17 cellular contexts compared by ENCODE assay signal in genomic region chr2:210020138-210020537, GRCh38. TPM values are rescaled to one million over a fixed set of nuclear protein-coding genes. Genes with fewer than 3 reads are reported as not detected.
DNase-seq lines count a peak whose midpoint lies in the region; ATAC-seq, FAIRE-seq and TF ChIP-seq lines count a peak whose summit lies in the region.
"Had no signal": no experiment of that assay in that cellular context is flagged by ENCODE, and none has a peak within 500 bp of the region (broad histone marks: within the 10 kb centered on the region; RNA-seq: fewer than 3 reads in every experiment).

No MANE protein-coding gene starts in this region.

- H3K79me2 ChIP-seq in PC-3 (ENCODE audit: low read length), result no peaks in the 10 kb centered on the region
- H3K79me2 ChIP-seq in endothelial cell of umbilical vein (ENCODE audit: control insufficient read depth, insufficient read depth, low read length), result peaks cover 3% of the 10 kb centered on the region

- ATAC-seq in natural killer cell (peak; percentile 72 to 87 (median 85)), PC-3 (no peak), HG03442 (IDR thresholded peaks at IDR 0.05; ENCODE audit: unreplicated experiment) (no peak)
- no peak for ATAC-seq in natural killer cell treated with Interleukin-12 subunit alpha and Interleukin-12 subunit beta and Interleukin-15 and Interleukin-18, amount 100 ng/mL, for 72 hours
- ATAC-seq: GM23338, K562 had no signal

- CTCF ChIA-PET in PC-3 (lab: Charles Lee) (no interaction called here), endothelial cell of umbilical vein (lab: Charles Lee) (no interaction called here)

- TF ChIP-seq POLR2A in endothelial cell of umbilical vein (IDR thresholded peaks at IDR 0.05; ENCODE audit: low read depth, low read length) (no peak), vagina (IDR thresholded peaks at IDR 0.05) (no peak)

- no peak overlapping the region for H3K9ac ChIP-seq in PC-3 (ENCODE audit: low read length)
- H3K9ac ChIP-seq in endothelial cell of umbilical vein (replicated peaks; ENCODE audit: extremely low read depth, insufficient read depth, low read length), result no peak overlapping the region

- H3F3A ChIP-seq in PC-3 (ENCODE audit: low read length, unreplicated experiment), result no peaks in the 10 kb centered on the region

- dilution Hi-C loops in endothelial cell of umbilical vein (cut with MboI; ENCODE audit: extremely low pct_ligation_motif_present, low sequenced_read_pairs), result no loop called here

- FAIRE-seq in endothelial cell of umbilical vein (lab: Jason Lieb, UNC), result peak; percentile 26
- FAIRE-seq: HTR-8/SVneo, K562 had no signal

- no peak overlapping the region for H3K4me2 ChIP-seq in PC-3 (ENCODE audit: low read length)
- H3K4me2 ChIP-seq in endothelial cell of umbilical vein (ENCODE audit: insufficient read depth, low read length), result no peak overlapping the region
- H3K4me2 ChIP-seq: GM23338 had no signal

- peaks cover 46 to 48% of the 10 kb centered on the region in 2 donors for H3K4me1 Mint-ChIP-seq in natural killer cell
- peaks cover 15 to 18% of the 10 kb centered on the region in 2 donors for H3K4me1 Mint-ChIP-seq in natural killer cell treated with Interleukin-12 subunit alpha and Interleukin-12 subunit beta and Interleukin-15 and Interleukin-18, amount 100 ng/mL, for 72 hours (ENCODE audit: low read depth in 2 of 2)
- H3K4me1 Mint-ChIP-seq: GM23338 had no signal

- H3K27ac ChIP-seq in PC-3 (ENCODE audit: low read length) (no peak overlapping the region), endothelial cell of umbilical vein (ENCODE audit: insufficient read depth, low read depth, low read length) (no peak overlapping the region), vagina (no peak overlapping the region)

- H3K27ac Mint-ChIP-seq in natural killer cell, result peak overlapping the region; percentile 81 to 88
- peak overlapping the region in 1 of 2 donors; percentile 66 for H3K27ac Mint-ChIP-seq in natural killer cell treated with Interleukin-12 subunit alpha and Interleukin-12 subunit beta and Interleukin-15 and Interleukin-18, amount 100 ng/mL, for 72 hours
- H3K27ac Mint-ChIP-seq: CD4-positive, CD25-positive, alpha-beta regulatory T cell; GM23338 had no signal

- no peak for TF ChIP-seq CTCF in natural killer cell (IDR thresholded peaks at IDR 0.05)
- TF ChIP-seq CTCF in PC-3 (conservative IDR thresholded peaks at IDR 0.05; ENCODE audit: low read depth, low read length), result no peak
- TF ChIP-seq CTCF in endothelial cell of umbilical vein (IDR thresholded peaks at IDR 0.05; ENCODE audit: extremely low read depth in 1 of 2, insufficient read depth in 1 of 2, low read depth in 1 of 2, low read length in 2 of 2), result no peak
- no peak for TF ChIP-seq CTCF in vagina (IDR thresholded peaks at IDR 0.05)

- no peaks in the 10 kb centered on the region for H3K9me2 ChIP-seq in PC-3 (replicated peaks; ENCODE audit: low read length)

- H3K9me3 ChIP-seq in PC-3 (ENCODE audit: low read length) (no peaks in the 10 kb centered on the region), endothelial cell of umbilical vein (replicated peaks; ENCODE audit: control insufficient read depth, insufficient read depth, low read length) (no peaks in the 10 kb centered on the region), vagina (no peaks in the 10 kb centered on the region)
- H3K9me3 ChIP-seq: BE2C, Caco-2 had no signal

- H2AFZ ChIP-seq in PC-3 (ENCODE audit: low read length) (no peak overlapping the region), endothelial cell of umbilical vein (ENCODE audit: low read depth, low read length) (no peak overlapping the region)
- H2AFZ ChIP-seq: GM23338 had no signal

- H3K9me3 Mint-ChIP-seq in natural killer cell, result no peaks in the 10 kb centered on the region
- H3K9me3 Mint-ChIP-seq in natural killer cell treated with Interleukin-12 subunit alpha and Interleukin-12 subunit beta and Interleukin-15 and Interleukin-18, amount 100 ng/mL, for 72 hours, result no peaks in the 10 kb centered on the region
- H3K9me3 Mint-ChIP-seq: CD4-positive, CD25-positive, alpha-beta regulatory T cell; GM23338 had no signal

- H3K27me3 Mint-ChIP-seq in natural killer cell (ENCODE audit: low read depth in 2 of 2), result no peaks in the 10 kb centered on the region
- H3K27me3 Mint-ChIP-seq in natural killer cell treated with Interleukin-12 subunit alpha and Interleukin-12 subunit beta and Interleukin-15 and Interleukin-18, amount 100 ng/mL, for 72 hours, result no peaks in the 10 kb centered on the region
- H3K27me3 Mint-ChIP-seq: CD4-positive, CD25-positive, alpha-beta regulatory T cell had no signal

- DNase-seq in natural killer cell (no peak), PC-3 (no peak), endothelial cell of umbilical vein (ENCODE audit: low read depth, low spot score) (no peak), vagina (ENCODE audit: extremely low spot score in 2 of 2) (no peak), anterior cingulate cortex (lab: John Stamatoyannopoulos, UW) (no peak)
- DNase-seq in natural killer cell treated with Interleukin-12 subunit alpha and Interleukin-12 subunit beta and Interleukin-15 and Interleukin-18, amount 100 ng/mL, for 72 hours (ENCODE audit: low spot score), result no peak
- DNase-seq: ACHN; BE2C; C1 segment of cervical spinal cord; Caco-2; CD4-positive, CD25-positive, alpha-beta regulatory T cell; HCEC 1CT; IMR-90 had no signal

- H3K4me1 ChIP-seq in PC-3 (ENCODE audit: insufficient read depth, low read length) (no peaks in the 10 kb centered on the region), endothelial cell of umbilical vein (ENCODE audit: control insufficient read depth, extremely low read depth, insufficient read depth, low read length) (peaks cover 3% of the 10 kb centered on the region), vagina (peaks cover 3% of the 10 kb centered on the region)
- H3K4me1 ChIP-seq: BE2C, Caco-2 had no signal

- no peaks in the 10 kb centered on the region for H3K9me1 ChIP-seq in endothelial cell of umbilical vein (replicated peaks; ENCODE audit: control insufficient read depth, extremely low read depth, insufficient read depth, low read length)

- H3K36me3 ChIP-seq in PC-3 (ENCODE audit: low read depth, low read length) (peaks cover 65% of the 10 kb centered on the region), endothelial cell of umbilical vein (ENCODE audit: control insufficient read depth in 2 of 2, extremely low read depth in 1 of 2, insufficient read depth in 2 of 2, low read length in 2 of 2) (peaks cover 5 to 32% of the 10 kb centered on the region in 2 experiments), vagina (peaks cover 0 to 63% of the 10 kb centered on the region in 2 donors)

- peaks cover 25% of the 10 kb centered on the region for H3K36me3 Mint-ChIP-seq in natural killer cell
- H3K36me3 Mint-ChIP-seq in natural killer cell treated with Interleukin-12 subunit alpha and Interleukin-12 subunit beta and Interleukin-15 and Interleukin-18, amount 100 ng/mL, for 72 hours, result peaks cover 29% of the 10 kb centered on the region

- TSS peak; percentile 17 for BruUV-seq in PC-3 (replicated peaks; lab: Mats Ljungman, UMichigan)
- BruUV-seq in endothelial cell of umbilical vein (replicated peaks; lab: Mats Ljungman, UMichigan), result TSS peak; percentile 21

- H4K20me1 ChIP-seq in PC-3 (ENCODE audit: low read length) (peaks cover 6% of the 10 kb centered on the region; the same call in 1 of the 2 replicates), endothelial cell of umbilical vein (replicated peaks; ENCODE audit: control insufficient read depth, extremely low read depth, insufficient read depth, low read length) (peaks cover 3% of the 10 kb centered on the region)

- no peak overlapping the region for H3K4me3 ChIP-seq in PC-3 (ENCODE audit: low read length)
- no peak overlapping the region for H3K4me3 ChIP-seq in endothelial cell of umbilical vein (replicated peaks in 1 of 3; ENCODE audit: insufficient read depth in 1 of 3, low read depth in 1 of 3, low read length in 3 of 3)
- H3K4me3 ChIP-seq in vagina, result no peak overlapping the region
- H3K4me3 ChIP-seq: GM23338, K562 had no signal

- H3K27me3 ChIP-seq in PC-3 (ENCODE audit: low read length) (no peaks in the 10 kb centered on the region), endothelial cell of umbilical vein (ENCODE audit: control insufficient read depth in 2 of 2, insufficient read depth in 2 of 2, low read length in 2 of 2) (no peaks in the 10 kb centered on the region), vagina (no peaks in the 10 kb centered on the region)
- H3K27me3 ChIP-seq: BE2C had no signal

- POLR2A ChIA-PET in PC-3 (lab: Charles Lee; ENCODE audit: unreplicated experiment) (no interaction called here), endothelial cell of umbilical vein (lab: Charles Lee) (no interaction called here)

- peak overlapping the region; percentile 80 for H3K4me3 Mint-ChIP-seq in natural killer cell
- H3K4me3 Mint-ChIP-seq in natural killer cell treated with Interleukin-12 subunit alpha and Interleukin-12 subunit beta and Interleukin-15 and Interleukin-18, amount 100 ng/mL, for 72 hours, result no peak overlapping the region
- H3K4me3 Mint-ChIP-seq: CD4-positive, CD25-positive, alpha-beta regulatory T cell; GM23338 had no signal

- intact Hi-C loops in natural killer cell (cut with micrococcal nuclease), result no loop called here
- intact Hi-C loops in PC-3 (cut with micrococcal nuclease), result no loop called here
- intact Hi-C loops in endothelial cell of umbilical vein (cut with micrococcal nuclease), result no loop called here
- intact Hi-C loops in vagina (cut with DNase I), result no loop called here

TF ChIP-seq in endothelial cell of umbilical vein, 7 proteins besides CTCF, POLR2A, EP300 and RAD21:
- TF ChIP-seq MYC (IDR thresholded peaks at IDR 0.05; ENCODE audit: low read depth, low read length), result no peak
- TF ChIP-seq FOS (IDR thresholded peaks at IDR 0.05; ENCODE audit: borderline replicate concordance, insufficient read depth, low read length), result no peak
- TF ChIP-seq GATA2 (IDR thresholded peaks at IDR 0.05; ENCODE audit: insufficient read depth, insufficient read length, low read depth, low read length), result no peak
- TF ChIP-seq JUN (IDR thresholded peaks at IDR 0.05; ENCODE audit: borderline replicate concordance, insufficient read depth, insufficient read length, low read depth), result no peak

RNA-seq across cellular contexts. Expression of gene RPE, which starts 17.7 kb away (rescaled TPM):
- total RNA-seq in natural killer cell, result 10 to 100 TPM; 36.2 to 57.4 (median 52.4) TPM
- total RNA-seq in natural killer cell treated with Interleukin-12 subunit alpha and Interleukin-12 subunit beta and Interleukin-15 and Interleukin-18, amount 100 ng/mL, for 72 hours, result 10 to 100 TPM; 49.4 to 70.9 TPM
- 60.5 and 77.3 TPM in 2 replicates for total RNA-seq in PC-3 (2014; rRNA removed)
- total RNA-seq in endothelial cell of umbilical vein, result 59.7 and 60.7 TPM in 2 replicates
- polyA plus RNA-seq in endothelial cell of umbilical vein, result 65.1 and 97.4 TPM in 2 replicates
- 66.0 and 81.5 TPM in 2 replicates for polyA plus RNA-seq in endothelial cell of umbilical vein (2011; cell fraction: cytosol; rRNA removed)
- polyA plus RNA-seq in endothelial cell of umbilical vein (2011; cell fraction: nucleus; rRNA removed), result 32.9 and 47.4 TPM in 2 replicates
- polyA plus RNA-seq in endothelial cell of umbilical vein (2012), result 49.5 and 70.9 TPM in 2 replicates
- polyA minus RNA-seq in endothelial cell of umbilical vein, result 107 and 122 TPM in 2 replicates
- polyA minus RNA-seq in endothelial cell of umbilical vein (2011; cell fraction: cytosol; rRNA and poly(A)+ RNA removed), result 54.0 TPM
- polyA minus RNA-seq in endothelial cell of umbilical vein (2011; cell fraction: nucleus; rRNA and poly(A)+ RNA removed), result 30.8 and 44.8 TPM in 2 replicates
- 73.2 TPM for total RNA-seq in vagina

Comparison
In these comparisons a context has a peak if more than half of its experiments do, and no peak if none do; other contexts are left out.
1. ATAC-seq: peak in natural killer cell (3 of 3); none in natural killer cell treated with Interleukin-12 subunit alpha and Interleukin-12 subunit beta and Interleukin-15 and Interleukin-18, amount 100 ng/mL, for 72 hours (0 of 2), PC-3 (single experiment) and HG03442 (single experiment).